Comparison of ENCODE assay signal across 31 cellular contexts in genomic region chr5:110072646-110073045, GRCh38.
"Had no signal": no experiment of that assay in that cellular context is flagged by ENCODE, and none has a peak within 500 bp of the region (broad histone marks: within the 10 kb centered on the region; RNA-seq: fewer than 3 reads in every experiment).

No MANE protein-coding gene starts in this region.

- H3K4me3 ChIP-seq: ascending aorta, esophagus squamous epithelium, hepatocyte, upper lobe of left lung, vagina had no signal

- H3K9me3 ChIP-seq: neutrophil, vagina had no signal

- H3K27me3 ChIP-seq: ascending aorta, esophagus squamous epithelium, hepatocyte, neutrophil, upper lobe of left lung, vagina had no signal

- H3K4me1 ChIP-seq: ascending aorta, esophagus squamous epithelium, upper lobe of left lung, vagina had no signal

- H3K27ac ChIP-seq: ascending aorta, esophagus squamous epithelium, hepatocyte, neutrophil, upper lobe of left lung, vagina, WERI-Rb-1 had no signal

- DNase-seq: activated CD4-positive, alpha-beta memory T cell treated with anti-CD3 and anti-CD28 coated beads for 36 hours; activated CD4-positive, alpha-beta T cell treated with anti-CD3 and anti-CD28 coated beads, Interleukin-2, amount 10 ng/mL, durations not matched to agents 24 days and 14 days; activated CD4-positive, CD25-positive, alpha-beta regulatory T cell treated with anti-CD3 and anti-CD28 coated beads, Interleukin-2, amount 50 U/mL, for 72 hours; activated CD8-positive, alpha-beta memory T cell treated with anti-CD3 and anti-CD28 coated beads, Interleukin-2, amount 50 U/mL, for 4 hours; activated gamma-delta T cell; activated naive CD4-positive, alpha-beta T cell treated with anti-CD3 and anti-CD28 coated beads, Interleukin-2, amount 10 ng/mL, durations not matched to agents 7 days and 5 days; activated naive CD8-positive, alpha-beta T cell treated with anti-CD3 and anti-CD28 coated beads, Interleukin-2, amount 10 ng/mL, durations not matched to agents 7 days and 5 days; activated T-cell treated with anti-CD3 and anti-CD28 coated beads, Interleukin-2, amount 50 U/mL, for 1 hour; caudate nucleus; cortex of kidney; endodermal cell; esophagus squamous epithelium; glutamatergic neuron; left colon; mammary epithelial cell; naive B cell; nephron progenitor cell; small intestine; stimulated activated CD4-positive, alpha-beta T cell treated with anti-CD3 and anti-CD28 coated beads, Interleukin-4, amount 100 ng/mL, for 4 hours; stimulated activated CD8-positive, alpha-beta memory T cell treated with anti-CD3 and anti-CD28 coated beads, Interleukin-4, amount 100 ng/mL, for 48 hours; stimulated activated naive CD8-positive, alpha-beta T cell treated with anti-CD3 and anti-CD28 coated beads, Interleukin-15, amount 100 ng/mL, for 72 hours; substantia nigra; T-helper 9 cell; upper lobe of left lung; WERI-Rb-1 had no signal

- H3K36me3 ChIP-seq: ascending aorta, esophagus squamous epithelium, neutrophil, upper lobe of left lung, vagina, WERI-Rb-1 had no signal

- ATAC-seq: left colon; sciatic nerve; stimulated activated memory B cell treated with anti-CD40 and anti-IgM and Interleukin-4, amounts not matched to agents 10 μg/mL and 1 μg/mL and 100 μg/mL, for 72 hours; stimulated activated naive CD8-positive, alpha-beta T cell treated with anti-CD3 and anti-CD28 coated beads, Interleukin-15, amount 100 ng/mL, for 72 hours had no signal

- H3K4me2 ChIP-seq: hepatocyte had no signal
